6 cellular contexts compared by ENCODE assay signal in genomic region chr11:110450246-110450645, GRCh38.
"Had no signal": no experiment of that assay in that cellular context is flagged by ENCODE, and none has a peak within 500 bp of the region (broad histone marks: within the 10 kb centered on the region; RNA-seq: fewer than 3 reads in every experiment).

No MANE protein-coding gene starts in this region.

- H3K27me3 Mint-ChIP-seq: IgD-negative memory B cell had no signal

- H3K27ac ChIP-seq: HL-60 had no signal

- H3K4me3 Mint-ChIP-seq: IgD-negative memory B cell had no signal

- DNase-seq: IMR-90, KBM-7, KG1 had no signal

- H3K4me3 ChIP-seq: K562 had no signal

- H3K9me3 Mint-ChIP-seq: IgD-negative memory B cell had no signal

- H3K27ac Mint-ChIP-seq: IgD-negative memory B cell had no signal
